Comparison of ENCODE assay signal across 9 cellular contexts in genomic region chr17:66711936-66712335, GRCh38.
DNase-seq lines count a peak whose midpoint lies in the region; ATAC-seq and TF ChIP-seq lines count a peak whose summit lies in the region.
"Had no signal": no experiment of that assay in that cellular context is flagged by ENCODE, and none has a peak within 500 bp of the region (broad histone marks: within the 10 kb centered on the region; RNA-seq: fewer than 3 reads in every experiment).

No MANE protein-coding gene starts in this region.

- peak; percentile 12 for ATAC-seq in activated CD8-positive, alpha-beta memory T cell treated with anti-CD3 and anti-CD28 coated beads, Interleukin-2, amount 10 ng/mL, durations not matched to agents 7 days and 5 days

- DNase-seq in activated CD8-positive, alpha-beta memory T cell treated with anti-CD3 and anti-CD28 coated beads, Interleukin-2, amount 10 ng/mL, durations not matched to agents 7 days and 5 days: peak; percentile 59
- no peak for DNase-seq in activated CD8-positive, alpha-beta memory T cell treated with anti-CD3 and anti-CD28 coated beads, Interleukin-2, amount 50 U/mL, for 4 hours
- DNase-seq in SHP77 treated with DMSO at 0.1 percent for 48 hours (lab: John Stamatoyannopoulos, UW) (peak; percentile 68), hepatocyte (ENCODE audit: low spot score) (peak; percentile 80), AG08395 (ENCODE audit: low spot score) (no peak), Karpas-422 (no peak), GM10266 (ENCODE audit: extremely low spot score) (no peak)

- H3K9me2 ChIP-seq in hepatocyte (replicated peaks; ENCODE audit: insufficient read depth) (no peaks in the 10 kb centered on the region), Karpas-422 (replicated peaks; ENCODE audit: insufficient read depth, low read length) (no peaks in the 10 kb centered on the region)

- TF ChIP-seq CTCF in hepatocyte (IDR thresholded peaks at IDR 0.05; ENCODE audit: poor library complexity) (no peak), GM10266 (IDR thresholded peaks at IDR 0.05; ENCODE audit: control insufficient read depth, insufficient read depth, low read depth, missing control alignments) (no peak)

- no peak overlapping the region for H3K4me3 Mint-ChIP-seq in activated CD8-positive, alpha-beta memory T cell treated with anti-CD3 and anti-CD28 coated beads, Interleukin-2, amount 10 ng/mL, durations not matched to agents 7 days and 5 days

- H3K4me2 ChIP-seq in hepatocyte: no peak overlapping the region
- H3K4me2 ChIP-seq in Karpas-422 (ENCODE audit: low read depth, low read length, poor library complexity, severe bottlenecking): no peak overlapping the region

- H3K4me1 ChIP-seq in hepatocyte (ENCODE audit: insufficient read depth) (peaks cover 12% of the 10 kb centered on the region), Karpas-422 (ENCODE audit: low read length) (peaks cover 50% of the 10 kb centered on the region)
- H3K4me1 ChIP-seq: ascending aorta had no signal

- no peaks in the 10 kb centered on the region for H3K9me3 ChIP-seq in hepatocyte (ENCODE audit: low read depth)
- H3K9me3 ChIP-seq in Karpas-422 (ENCODE audit: low read length): no peaks in the 10 kb centered on the region
- H3K9me3 ChIP-seq: ascending aorta had no signal

- no peaks in the 10 kb centered on the region for H3K27me3 Mint-ChIP-seq in activated CD8-positive, alpha-beta memory T cell treated with anti-CD3 and anti-CD28 coated beads, Interleukin-2, amount 10 ng/mL, durations not matched to agents 7 days and 5 days

- H3K27ac Mint-ChIP-seq in activated CD8-positive, alpha-beta memory T cell treated with anti-CD3 and anti-CD28 coated beads, Interleukin-2, amount 10 ng/mL, durations not matched to agents 7 days and 5 days: peak overlapping the region; percentile 98

- H3K9ac ChIP-seq in Karpas-422 (ENCODE audit: low read length): no peak overlapping the region

- H3K9me3 Mint-ChIP-seq in activated CD8-positive, alpha-beta memory T cell treated with anti-CD3 and anti-CD28 coated beads, Interleukin-2, amount 10 ng/mL, durations not matched to agents 7 days and 5 days (ENCODE audit: low read depth): no peaks in the 10 kb centered on the region

- peak overlapping the region; percentile 81 for H3K27ac ChIP-seq in hepatocyte
- H3K27ac ChIP-seq in temporal lobe (ENCODE audit: low read depth, low read length): peak overlapping the region; percentile 54
- no peak overlapping the region for H3K27ac ChIP-seq in Karpas-422 (ENCODE audit: low read length)
- H3K27ac ChIP-seq: ascending aorta had no signal

- H3K27me3 ChIP-seq in hepatocyte: no peaks in the 10 kb centered on the region
- no peaks in the 10 kb centered on the region for H3K27me3 ChIP-seq in Karpas-422 (ENCODE audit: low read length)
- H3K27me3 ChIP-seq: ascending aorta had no signal

- H2AFZ ChIP-seq in hepatocyte: no peak overlapping the region
- H2AFZ ChIP-seq in Karpas-422 (ENCODE audit: low read length): no peak overlapping the region

- no peaks in the 10 kb centered on the region for H3K36me3 ChIP-seq in hepatocyte (replicated peaks; ENCODE audit: insufficient read depth, low read depth)
- H3K36me3 ChIP-seq in Karpas-422 (ENCODE audit: insufficient read depth, low read length): no peaks in the 10 kb centered on the region
- H3K36me3 ChIP-seq: ascending aorta had no signal

- peaks cover 14% of the 10 kb centered on the region for H3K36me3 Mint-ChIP-seq in activated CD8-positive, alpha-beta memory T cell treated with anti-CD3 and anti-CD28 coated beads, Interleukin-2, amount 10 ng/mL, durations not matched to agents 7 days and 5 days

- CTCF ChIA-PET in activated CD8-positive, alpha-beta memory T cell treated with anti-CD3 and anti-CD28 coated beads, Interleukin-2, amount 10 ng/mL, durations not matched to agents 7 days and 5 days (lab: Charles Lee): no interaction called here

- 36% methylated on average over 2 of the region's 2 CpGs for WGBS in hepatocyte (ENCODE audit: low lambda C conversion rate, missing lambda C conversion rate)

- peaks cover 70% of the 10 kb centered on the region for H3K4me1 Mint-ChIP-seq in activated CD8-positive, alpha-beta memory T cell treated with anti-CD3 and anti-CD28 coated beads, Interleukin-2, amount 10 ng/mL, durations not matched to agents 7 days and 5 days

- no peak overlapping the region for H3K4me3 ChIP-seq in hepatocyte
- H3K4me3 ChIP-seq in Karpas-422 (ENCODE audit: low read length): no peak overlapping the region
- H3K4me3 ChIP-seq: ascending aorta had no signal

- no peaks in the 10 kb centered on the region for H3K79me2 ChIP-seq in hepatocyte
- H3K79me2 ChIP-seq in Karpas-422 (ENCODE audit: low read length): no peaks in the 10 kb centered on the region

- H4K20me1 ChIP-seq in hepatocyte (ENCODE audit: insufficient read depth, poor library complexity, severe bottlenecking) (no peaks in the 10 kb centered on the region), Karpas-422 (ENCODE audit: insufficient read depth, low read depth, low read length) (no peaks in the 10 kb centered on the region)

Comparison
In these comparisons a context has a peak if more than half of its experiments do, and no peak if none do; other contexts are left out.
1. DNase-seq: peak in activated CD8-positive, alpha-beta memory T cell treated with anti-CD3 and anti-CD28 coated beads, Interleukin-2, amount 10 ng/mL, durations not matched to agents 7 days and 5 days (single experiment), SHP77 treated with DMSO at 0.1 percent for 48 hours (single experiment) and hepatocyte (single experiment); none in activated CD8-positive, alpha-beta memory T cell treated with anti-CD3 and anti-CD28 coated beads, Interleukin-2, amount 50 U/mL, for 4 hours (single experiment), AG08395 (single experiment), Karpas-422 (single experiment) and GM10266 (single experiment).